ENCODE assay signal across 10 cellular contexts in the genomic region with DNA sequence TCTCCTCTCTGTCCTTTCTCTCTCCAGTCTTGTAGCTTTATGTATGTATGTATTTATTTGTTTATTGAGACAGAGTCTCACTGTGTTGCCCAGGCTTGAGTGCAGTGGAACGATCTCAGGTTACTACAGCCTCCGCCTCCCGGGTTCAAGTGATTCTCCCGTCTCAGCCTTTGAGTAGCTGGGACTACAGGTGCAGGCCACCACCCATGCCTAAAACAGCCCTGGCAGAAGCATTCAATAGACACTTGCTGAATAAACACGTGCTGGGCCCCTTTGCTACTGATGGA. TPM values are rescaled to one million over a fixed set of nuclear protein-coding genes. Genes with fewer than 3 reads are reported as not detected.
DNase-seq lines count a peak whose midpoint lies in the region; ATAC-seq and TF ChIP-seq lines count a peak whose summit lies in the region.
"Had no signal": no experiment of that assay in that cellular context is flagged by ENCODE, and none has a peak within 500 bp of the region (broad histone marks: within the 10 kb centered on the region; RNA-seq: fewer than 3 reads in every experiment).

No MANE protein-coding gene starts in this region.

- H4K20me1 ChIP-seq in hepatocyte (ENCODE audit: insufficient read depth, poor library complexity, severe bottlenecking), result peaks cover 46% of the 10 kb centered on the region

- H3K4me1 ChIP-seq in hepatocyte (ENCODE audit: insufficient read depth), result peaks cover 17% of the 10 kb centered on the region

- H3K4me3 ChIP-seq in hepatocyte, result no peak overlapping the region

- peak overlapping the region; percentile 93 for H3K4me2 ChIP-seq in hepatocyte

- H3K9me3 ChIP-seq in T-helper 17 cell (ENCODE audit: control insufficient read depth, low read length, poor library complexity, severe bottlenecking) (no peaks in the 10 kb centered on the region), hepatocyte (ENCODE audit: low read depth) (no peaks in the 10 kb centered on the region)

- H3K27me3 Mint-ChIP-seq in activated T-cell treated with anti-CD3 and anti-CD28 coated beads, Interleukin-2, amount 50 U/mL, for 24 hours, result no peaks in the 10 kb centered on the region
- no peaks in the 10 kb centered on the region for H3K27me3 Mint-ChIP-seq in T-helper 17 cell
- H3K27me3 Mint-ChIP-seq in stimulated activated memory B cell treated with anti-CD40 and anti-IgM and Interleukin-4, amounts not matched to agents 10 μg/mL and 1 μg/mL and 100 μg/mL, for 72 hours, result no peaks in the 10 kb centered on the region

- H3K27ac Mint-ChIP-seq in activated T-cell treated with anti-CD3 and anti-CD28 coated beads, Interleukin-2, amount 50 U/mL, for 24 hours, result peak overlapping the region; percentile 47
- no peak overlapping the region for H3K27ac Mint-ChIP-seq in T-helper 17 cell
- peak overlapping the region; percentile 85 for H3K27ac Mint-ChIP-seq in stimulated activated memory B cell treated with anti-CD40 and anti-IgM and Interleukin-4, amounts not matched to agents 10 μg/mL and 1 μg/mL and 100 μg/mL, for 72 hours

- H3K9me2 ChIP-seq in hepatocyte (replicated peaks; ENCODE audit: insufficient read depth), result no peaks in the 10 kb centered on the region

- 85% methylated on average over 5 of the region's 5 CpGs for WGBS in hepatocyte (ENCODE audit: low lambda C conversion rate, missing lambda C conversion rate)

- ATAC-seq in T-helper 17 cell, result no peak
- ATAC-seq in stimulated activated memory B cell treated with anti-CD40 and anti-IgM and Interleukin-4, amounts not matched to agents 10 μg/mL and 1 μg/mL and 100 μg/mL, for 72 hours, result no peak
- ATAC-seq in HG03135 (IDR thresholded peaks at IDR 0.05; ENCODE audit: unreplicated experiment), result no peak

- H3K36me3 Mint-ChIP-seq in activated T-cell treated with anti-CD3 and anti-CD28 coated beads, Interleukin-2, amount 50 U/mL, for 24 hours (ENCODE audit: low read depth), result peaks cover 58% of the 10 kb centered on the region
- peaks cover 3% of the 10 kb centered on the region for H3K36me3 Mint-ChIP-seq in T-helper 17 cell (ENCODE audit: low read depth)
- peaks cover 54% of the 10 kb centered on the region for H3K36me3 Mint-ChIP-seq in stimulated activated memory B cell treated with anti-CD40 and anti-IgM and Interleukin-4, amounts not matched to agents 10 μg/mL and 1 μg/mL and 100 μg/mL, for 72 hours

- H3K4me1 Mint-ChIP-seq in activated T-cell treated with anti-CD3 and anti-CD28 coated beads, Interleukin-2, amount 50 U/mL, for 24 hours (ENCODE audit: low read depth), result peaks cover 43% of the 10 kb centered on the region
- H3K4me1 Mint-ChIP-seq in T-helper 17 cell, result peaks cover 26% of the 10 kb centered on the region
- H3K4me1 Mint-ChIP-seq in stimulated activated memory B cell treated with anti-CD40 and anti-IgM and Interleukin-4, amounts not matched to agents 10 μg/mL and 1 μg/mL and 100 μg/mL, for 72 hours, result peaks cover 58% of the 10 kb centered on the region

- H3K79me2 ChIP-seq in hepatocyte, result peaks cover 55% of the 10 kb centered on the region

- no peak for TF ChIP-seq CTCF in hepatocyte (IDR thresholded peaks at IDR 0.05; ENCODE audit: poor library complexity)

- H3K27me3 ChIP-seq in hepatocyte, result no peaks in the 10 kb centered on the region

- no peak overlapping the region for H2AFZ ChIP-seq in hepatocyte

- no peak for DNase-seq in activated T-cell treated with anti-CD3 and anti-CD28 coated beads, Interleukin-2, amount 50 U/mL, for 24 hours
- no peak for DNase-seq in activated T-cell treated with anti-CD3 and anti-CD28 coated beads, Interleukin-2, amount 50 U/mL, for 1 hour
- no peak for DNase-seq in T-helper 17 cell
- DNase-seq in hepatocyte (ENCODE audit: low spot score), result no peak
- no peak for DNase-seq in DMS79 treated with DMSO at 0.1 percent for 48 hours (lab: John Stamatoyannopoulos, UW)
- DNase-seq in SKM-1 treated with dmso at 0.1 percent for 144 hours (lab: John Stamatoyannopoulos, UW; ENCODE audit: unreplicated experiment), result no peak
- DNase-seq: activated CD4-positive, alpha-beta T cell treated with anti-CD3 and anti-CD28 coated beads for 4 hours; NCI-H1092 treated with DMSO at 0.1 percent for 48 hours had no signal

- no peaks in the 10 kb centered on the region for H3K36me3 ChIP-seq in hepatocyte (replicated peaks; ENCODE audit: insufficient read depth, low read depth)

- H3K27ac ChIP-seq in hepatocyte, result no peak overlapping the region

- H3K4me3 Mint-ChIP-seq in activated T-cell treated with anti-CD3 and anti-CD28 coated beads, Interleukin-2, amount 50 U/mL, for 24 hours, result peak overlapping the region; percentile 85
- H3K4me3 Mint-ChIP-seq in T-helper 17 cell, result peak overlapping the region; percentile 90
- peak overlapping the region; percentile 88 for H3K4me3 Mint-ChIP-seq in stimulated activated memory B cell treated with anti-CD40 and anti-IgM and Interleukin-4, amounts not matched to agents 10 μg/mL and 1 μg/mL and 100 μg/mL, for 72 hours

- no peaks in the 10 kb centered on the region for H3K9me3 Mint-ChIP-seq in activated T-cell treated with anti-CD3 and anti-CD28 coated beads, Interleukin-2, amount 50 U/mL, for 24 hours
- no peaks in the 10 kb centered on the region for H3K9me3 Mint-ChIP-seq in stimulated activated memory B cell treated with anti-CD40 and anti-IgM and Interleukin-4, amounts not matched to agents 10 μg/mL and 1 μg/mL and 100 μg/mL, for 72 hours

RNA-seq across cellular contexts. Expression of a gene that starts 2.5 kb away (rescaled TPM):
- 10 to 100 TPM; 17.5 to 20.6 TPM for total RNA-seq in T-helper 17 cell
- 63.6 and 73.1 TPM in 2 replicates for total RNA-seq in hepatocyte
- 85.1 and 85.5 TPM in 2 replicates for polyA plus RNA-seq in hepatocyte

RNA-seq across cellular contexts. Expression of a gene that starts 10.7 kb away (rescaled TPM):
- total RNA-seq in T-helper 17 cell (1 to 10 TPM; 2.8 to 3.0 TPM), hepatocyte (153 and 184 TPM in 2 replicates)
- polyA plus RNA-seq in hepatocyte, result 195 and 200 TPM in 2 replicates

RNA-seq across cellular contexts. Expression of a gene that starts 56.5 kb away (rescaled TPM):
- total RNA-seq in T-helper 17 cell (10 to 100 TPM; 34.7 to 46.4 TPM), hepatocyte (45.1 and 54.3 TPM in 2 replicates)
- polyA plus RNA-seq in hepatocyte, result 35.1 and 43.1 TPM in 2 replicates

Comparison
In these comparisons a context has a peak if more than half of its experiments do, and no peak if none do; other contexts are left out.
1. RNA of a gene that starts 10.7 kb away (total RNA-seq): 153 to 184 TPM in hepatocyte; 2.8 to 3.0 TPM in T-helper 17 cell; every median in the first group is over 10 times any median in the second.
2. Peak in every context shown above with its lines, with median percentiles within 50 percentile points of each other: H3K4me3 Mint-ChIP-seq.